1 cellular context compared by ENCODE assay signal in genomic region chr6:31723980-31724691, GRCh38.
TF ChIP-seq lines count a peak whose summit lies in the region.

No MANE protein-coding gene starts in this region.

TF ChIP-seq in K562, 482 proteins besides CTCF, POLR2A, EP300 and RAD21 (continues in another document):
- TF ChIP-seq SIRT6 (IDR thresholded peaks at IDR 0.05; ENCODE audit: low read depth, low read length): no peak
- TF ChIP-seq NR4A1 (CRISPR knock-in tag; IDR thresholded peaks at IDR 0.05): 0 out of 2 replicates have a peak, but pooled peaks have one; percentile 5
- TF ChIP-seq NR4A1 (tag; IDR thresholded peaks at IDR 0.05): no peak
- TF ChIP-seq RBM34 (IDR thresholded peaks at IDR 0.05; ENCODE audit: borderline replicate concordance, insufficient read depth, low read length): no peak
- no peak for TF ChIP-seq KLF6 (CRISPR knock-in tag; IDR thresholded peaks at IDR 0.05; ENCODE audit: borderline replicate concordance)
- TF ChIP-seq AFF4 (CRISPR knock-in tag; IDR thresholded peaks at IDR 0.05): no peak
- TF ChIP-seq MITF (IDR thresholded peaks at IDR 0.05): no peak
- TF ChIP-seq RBFOX2 (IDR thresholded peaks at IDR 0.05; ENCODE audit: low read depth, low read length): peak; percentile 51
- no peak for TF ChIP-seq IRF9 (tag; IDR thresholded peaks at IDR 0.05)
- no peak for TF ChIP-seq ZNF277 (CRISPR knock-in tag; IDR thresholded peaks at IDR 0.05; ENCODE audit: borderline replicate concordance)
- no peak for TF ChIP-seq RBM17 (IDR thresholded peaks at IDR 0.05; ENCODE audit: borderline replicate concordance, low read depth, low read length)
- TF ChIP-seq CREB1 (IDR thresholded peaks at IDR 0.05): no peak
- no peak for TF ChIP-seq CREB1 (CRISPR knock-in tag; IDR thresholded peaks at IDR 0.05)
- TF ChIP-seq ZNF609 (CRISPR knock-in tag; IDR thresholded peaks at IDR 0.05; ENCODE audit: borderline replicate concordance): no peak
- TF ChIP-seq DNMT1 (IDR thresholded peaks at IDR 0.05): no peak
- TF ChIP-seq TAF15 (IDR thresholded peaks at IDR 0.05; ENCODE audit: low read depth, low read length): no peak
- no peak for TF ChIP-seq ARID1B (IDR thresholded peaks at IDR 0.05)
- TF ChIP-seq SREBF1 (IDR thresholded peaks at IDR 0.05; ENCODE audit: borderline replicate concordance, low read depth, low read length): no peak
- TF ChIP-seq KDM2B (CRISPR knock-in tag; IDR thresholded peaks at IDR 0.05): no peak
- TF ChIP-seq GABPB1 (CRISPR knock-in tag; IDR thresholded peaks at IDR 0.05): no peak
- no peak for TF ChIP-seq RAD51 (IDR thresholded peaks at IDR 0.05; ENCODE audit: borderline replicate concordance, low read depth)
- no peak for TF ChIP-seq CCAR2 (IDR thresholded peaks at IDR 0.05; ENCODE audit: low read depth, low read length)
- no peak for TF ChIP-seq ZSCAN32 (CRISPR knock-in tag; IDR thresholded peaks at IDR 0.05)
- no peak for TF ChIP-seq CHD7 (IDR thresholded peaks at IDR 0.05; ENCODE audit: low read depth, low read length)
- no peak for TF ChIP-seq BDP1 (IDR thresholded peaks at IDR 0.05; ENCODE audit: insufficient read depth, insufficient read length)
- no peak for TF ChIP-seq RNF2 (IDR thresholded peaks at IDR 0.05)
